In the genomic region with DNA sequence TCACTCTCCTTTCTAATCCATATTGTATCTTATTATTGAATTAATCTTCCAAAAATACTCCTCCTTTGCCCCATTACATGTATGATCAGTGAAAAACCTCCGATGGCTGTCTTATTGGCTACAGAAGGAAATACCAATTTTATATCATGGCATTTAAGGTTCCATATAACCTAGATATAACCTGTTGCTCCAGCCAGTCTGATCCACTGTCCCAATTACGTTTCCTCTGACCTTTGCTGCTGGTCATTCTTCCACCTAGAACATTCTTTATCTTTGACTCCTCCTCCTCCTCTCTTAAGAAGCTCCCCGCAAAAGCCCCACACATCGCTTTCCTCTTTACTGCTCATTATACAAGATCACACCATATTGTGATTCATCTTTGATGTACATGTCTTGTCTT, we compare ENCODE assay signal across 31 cellular contexts.
"Had no signal": no experiment of that assay in that cellular context is flagged by ENCODE, and none has a peak within 500 bp of the region (broad histone marks: within the 10 kb centered on the region; RNA-seq: fewer than 3 reads in every experiment).

No MANE protein-coding gene starts in this region.

- H3K36me3 ChIP-seq: MG63 had no signal

- H3K27ac ChIP-seq: KMS-11 had no signal

- H3K9me3 ChIP-seq: MG63 had no signal

- H3K4me3 ChIP-seq: MG63 had no signal

- DNase-seq: Karpas-422, Kasumi-1, MG63, MM.1S, MV-4-11, NCI-H1048, NCI-H1092, NCI-H1092 treated with DMSO at 0.1 percent for 48 hours, NCI-H1105, NCI-H1417 treated with DMSO at 0.1 percent for 48 hours, NCI-H1436, NCI-H1436 treated with DMSO at 0.1 percent for 48 hours, NCI-H1694, NCI-H1694 treated with DMSO at 0.1 percent for 48 hours, NCI-H187, NCI-H187 treated with DMSO at 0.1 percent for 48 hours, NCI-H1930, NCI-H2029, NCI-H2029 treated with DMSO at 0.1 percent for 48 hours, NCI-H2081, NCI-H2081 treated with DMSO at 0.1 percent for 48 hours, NCI-H2107, NCI-H2171, NCI-H2171 treated with DMSO at 0.1 percent for 48 hours, NCI-H2227 treated with DMSO at 0.1 percent for 48 hours, NCI-H226, NCI-H345, NCI-H446, NCI-H446 treated with DMSO at 0.1 percent for 48 hours, NCI-H510A had no signal

- H3K27me3 ChIP-seq: MG63 had no signal
